In the genomic region with DNA sequence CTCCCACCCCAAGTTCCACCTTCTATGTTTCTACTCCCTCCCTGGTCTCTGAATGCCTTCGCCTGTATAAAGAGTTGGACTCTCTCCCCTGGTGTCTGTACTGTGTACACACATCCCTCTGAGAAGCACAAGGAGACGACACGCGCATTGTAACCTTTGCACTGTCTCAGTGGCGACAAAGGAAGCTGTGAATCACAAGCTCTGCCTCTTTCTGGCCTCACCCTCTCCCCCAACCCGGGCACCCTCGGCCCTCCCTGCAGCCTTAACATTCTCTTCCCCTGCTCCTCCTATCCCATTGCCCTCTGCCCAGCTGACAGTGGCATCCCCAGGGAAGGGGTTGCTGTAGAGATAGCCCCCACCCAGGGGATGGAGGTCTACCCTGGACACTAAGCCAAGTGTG, we compare ENCODE assay signal across 1 cellular context.
A peak's percentile ranks its signal among the peaks of the same experiment; 100 is the strongest.
TF ChIP-seq lines count a peak whose summit lies in the region.

No MANE protein-coding gene starts in this region.

TF ChIP-seq in HepG2, 621 proteins besides CTCF, POLR2A, EP300 and RAD21 (continued from another document and continues in another):
- TF ChIP-seq, protein P1, sequence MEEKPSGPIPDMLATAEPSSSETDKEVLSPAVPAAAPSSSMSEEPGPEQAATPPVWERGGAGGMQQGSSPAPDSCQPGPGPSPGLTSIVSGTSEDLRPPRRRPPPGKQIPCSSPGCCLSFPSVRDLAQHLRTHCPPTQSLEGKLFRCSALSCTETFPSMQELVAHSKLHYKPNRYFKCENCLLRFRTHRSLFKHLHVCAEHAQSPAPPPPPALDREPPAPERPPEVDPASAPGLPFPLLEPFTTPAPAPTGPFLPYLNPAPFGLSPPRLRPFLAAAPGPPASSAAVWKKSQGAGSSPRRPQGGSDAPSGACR (CRISPR knock-in tag; IDR thresholded peaks at IDR 0.05) = no peak
- no peak for TF ChIP-seq ZBTB3 (CRISPR knock-in tag; IDR thresholded peaks at IDR 0.05; ENCODE audit: borderline replicate concordance, low read depth)
- TF ChIP-seq SNAI1 (CRISPR knock-in tag; IDR thresholded peaks at IDR 0.05; ENCODE audit: borderline replicate concordance) = no peak
- no peak for TF ChIP-seq ZBTB46 (CRISPR knock-in tag; IDR thresholded peaks at IDR 0.05; ENCODE audit: borderline replicate concordance)
- TF ChIP-seq RBM22 (optimal IDR thresholded peaks at IDR 0.05; ENCODE audit: low read length) = no peak
- TF ChIP-seq ZNF317 (CRISPR knock-in tag; IDR thresholded peaks at IDR 0.05) = no peak
- TF ChIP-seq, protein P2, sequence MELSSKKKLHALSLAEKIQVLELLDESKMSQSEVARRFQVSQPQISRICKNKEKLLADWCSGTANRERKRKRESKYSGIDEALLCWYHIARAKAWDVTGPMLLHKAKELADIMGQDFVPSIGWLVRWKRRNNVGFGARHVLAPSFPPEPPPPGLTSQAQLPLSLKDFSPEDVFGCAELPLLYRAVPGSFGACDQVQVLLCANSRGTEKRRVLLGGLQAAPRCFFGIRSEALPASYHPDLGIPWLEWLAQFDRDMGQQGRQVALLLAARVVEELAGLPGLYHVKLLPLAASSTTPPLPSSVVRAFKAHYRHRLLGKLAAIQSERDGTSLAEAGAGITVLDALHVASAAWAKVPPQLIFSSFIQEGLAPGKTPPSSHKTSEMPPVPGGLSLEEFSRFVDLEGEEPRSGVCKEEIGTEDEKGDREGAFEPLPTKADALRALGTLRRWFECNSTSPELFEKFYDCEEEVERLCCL (CRISPR knock-in tag; IDR thresholded peaks at IDR 0.05; ENCODE audit: borderline replicate concordance) = no peak
- no peak for TF ChIP-seq ATF7-NPFF (CRISPR knock-in tag; IDR thresholded peaks at IDR 0.05; ENCODE audit: low read depth)
- TF ChIP-seq ZNF605 (CRISPR knock-in tag; IDR thresholded peaks at IDR 0.05) = no peak
- TF ChIP-seq FOXA1 (IDR thresholded peaks at IDR 0.05) = no peak
- peak; percentile 90 for TF ChIP-seq FOXA1 (CRISPR knock-in tag; IDR thresholded peaks at IDR 0.05)
- TF ChIP-seq ZBTB7B (CRISPR knock-in tag; IDR thresholded peaks at IDR 0.05) = peak; percentile 55; the same call in 1 of the 2 replicates
- no peak for TF ChIP-seq GZF1 (CRISPR knock-in tag; IDR thresholded peaks at IDR 0.05)
- TF ChIP-seq NR3C1 (CRISPR knock-in tag; IDR thresholded peaks at IDR 0.05) = no peak
- no peak for TF ChIP-seq KDM4B (CRISPR knock-in tag; IDR thresholded peaks at IDR 0.05)
- no peak for TF ChIP-seq NFYB (CRISPR knock-in tag; IDR thresholded peaks at IDR 0.05)
- no peak for TF ChIP-seq SMAD1 (CRISPR knock-in tag; IDR thresholded peaks at IDR 0.05; ENCODE audit: borderline replicate concordance, low read depth)
- TF ChIP-seq NFATC3 (CRISPR knock-in tag; IDR thresholded peaks at IDR 0.05) = no peak
- no peak for TF ChIP-seq ADNP (CRISPR knock-in tag; IDR thresholded peaks at IDR 0.05)
- no peak for TF ChIP-seq ZNF883 (CRISPR knock-in tag; IDR thresholded peaks at IDR 0.05; ENCODE audit: not compliant biosample characterization)
- peak; percentile 63; the same call in 1 of the 2 replicates for TF ChIP-seq KDM6A (CRISPR knock-in tag; IDR thresholded peaks at IDR 0.05; ENCODE audit: low read depth)
- peak; percentile 33; the same call in 1 of the 2 replicates for TF ChIP-seq ZC3H13 (CRISPR knock-in tag; IDR thresholded peaks at IDR 0.05)
- TF ChIP-seq ZNF205 (CRISPR knock-in tag; IDR thresholded peaks at IDR 0.05) = no peak
- TF ChIP-seq KAT8 (CRISPR knock-in tag; IDR thresholded peaks at IDR 0.05) = peak; percentile 68; the same call in 1 of the 2 replicates
- TF ChIP-seq MEIS1 (CRISPR knock-in tag; IDR thresholded peaks at IDR 0.05; ENCODE audit: borderline replicate concordance) = no peak
- TF ChIP-seq PHF8 (CRISPR knock-in tag; IDR thresholded peaks at IDR 0.05) = no peak
- TF ChIP-seq ZBTB7A (CRISPR knock-in tag; IDR thresholded peaks at IDR 0.05) = no peak
- peak; percentile 44; the same call in 1 of the 2 replicates for TF ChIP-seq NR2C2 (CRISPR knock-in tag; IDR thresholded peaks at IDR 0.05; ENCODE audit: borderline replicate concordance)
- TF ChIP-seq, protein P3, sequence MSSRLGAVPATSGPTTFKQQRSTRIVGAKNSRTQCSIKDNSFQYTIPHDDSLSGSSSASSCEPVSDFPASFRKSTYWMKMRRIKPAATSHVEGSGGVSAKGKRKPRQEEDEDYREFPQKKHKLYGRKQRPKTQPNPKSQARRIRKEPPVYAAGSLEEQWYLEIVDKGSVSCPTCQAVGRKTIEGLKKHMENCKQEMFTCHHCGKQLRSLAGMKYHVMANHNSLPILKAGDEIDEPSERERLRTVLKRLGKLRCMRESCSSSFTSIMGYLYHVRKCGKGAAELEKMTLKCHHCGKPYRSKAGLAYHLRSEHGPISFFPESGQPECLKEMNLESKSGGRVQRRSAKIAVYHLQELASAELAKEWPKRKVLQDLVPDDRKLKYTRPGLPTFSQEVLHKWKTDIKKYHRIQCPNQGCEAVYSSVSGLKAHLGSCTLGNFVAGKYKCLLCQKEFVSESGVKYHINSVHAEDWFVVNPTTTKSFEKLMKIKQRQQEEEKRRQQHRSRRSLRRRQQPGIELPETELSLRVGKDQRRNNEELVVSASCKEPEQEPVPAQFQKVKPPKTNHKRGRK (CRISPR knock-in tag; IDR thresholded peaks at IDR 0.05) = no peak
- TF ChIP-seq TRIM24 (CRISPR knock-in tag; IDR thresholded peaks at IDR 0.05) = no peak
- TF ChIP-seq ZNF331 (CRISPR knock-in tag; IDR thresholded peaks at IDR 0.05) = no peak
- no peak for TF ChIP-seq ZKSCAN5 (CRISPR knock-in tag; IDR thresholded peaks at IDR 0.05)
- TF ChIP-seq ZMAT5 (CRISPR knock-in tag; IDR thresholded peaks at IDR 0.05; ENCODE audit: borderline replicate concordance, low read depth) = no peak
- TF ChIP-seq, protein P4, sequence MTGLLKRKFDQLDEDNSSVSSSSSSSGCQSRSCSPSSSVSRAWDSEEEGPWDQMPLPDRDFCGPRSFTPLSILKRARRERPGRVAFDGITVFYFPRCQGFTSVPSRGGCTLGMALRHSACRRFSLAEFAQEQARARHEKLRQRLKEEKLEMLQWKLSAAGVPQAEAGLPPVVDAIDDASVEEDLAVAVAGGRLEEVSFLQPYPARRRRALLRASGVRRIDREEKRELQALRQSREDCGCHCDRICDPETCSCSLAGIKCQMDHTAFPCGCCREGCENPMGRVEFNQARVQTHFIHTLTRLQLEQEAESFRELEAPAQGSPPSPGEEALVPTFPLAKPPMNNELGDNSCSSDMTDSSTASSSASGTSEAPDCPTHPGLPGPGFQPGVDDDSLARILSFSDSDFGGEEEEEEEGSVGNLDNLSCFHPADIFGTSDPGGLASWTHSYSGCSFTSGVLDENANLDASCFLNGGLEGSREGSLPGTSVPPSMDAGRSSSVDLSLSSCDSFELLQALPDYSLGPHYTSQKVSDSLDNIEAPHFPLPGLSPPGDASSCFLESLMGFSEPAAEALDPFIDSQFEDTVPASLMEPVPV (CRISPR knock-in tag; IDR thresholded peaks at IDR 0.05) = no peak
- no peak for TF ChIP-seq JARID2 (CRISPR knock-in tag; IDR thresholded peaks at IDR 0.05; ENCODE audit: insufficient replicate concordance)
- TF ChIP-seq, protein P5, sequence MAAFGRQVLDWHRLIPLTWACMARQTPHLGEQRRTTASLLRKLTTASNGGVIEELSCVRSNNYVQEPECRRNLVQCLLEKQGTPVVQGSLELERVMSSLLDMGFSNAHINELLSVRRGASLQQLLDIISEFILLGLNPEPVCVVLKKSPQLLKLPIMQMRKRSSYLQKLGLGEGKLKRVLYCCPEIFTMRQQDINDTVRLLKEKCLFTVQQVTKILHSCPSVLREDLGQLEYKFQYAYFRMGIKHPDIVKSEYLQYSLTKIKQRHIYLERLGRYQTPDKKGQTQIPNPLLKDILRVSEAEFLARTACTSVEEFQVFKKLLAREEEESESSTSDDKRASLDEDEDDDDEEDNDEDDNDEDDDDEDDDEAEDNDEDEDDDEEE (CRISPR knock-in tag; IDR thresholded peaks at IDR 0.05) = 0 out of 2 replicates have a peak, but pooled peaks have one; percentile 29
- peak; percentile 58; the same call in 1 of the 2 replicates for TF ChIP-seq MED1 (CRISPR knock-in tag; IDR thresholded peaks at IDR 0.05)
- no peak for TF ChIP-seq SRSF1 (optimal IDR thresholded peaks at IDR 0.05; ENCODE audit: low read depth, low read length)
- TF ChIP-seq, protein P6, sequence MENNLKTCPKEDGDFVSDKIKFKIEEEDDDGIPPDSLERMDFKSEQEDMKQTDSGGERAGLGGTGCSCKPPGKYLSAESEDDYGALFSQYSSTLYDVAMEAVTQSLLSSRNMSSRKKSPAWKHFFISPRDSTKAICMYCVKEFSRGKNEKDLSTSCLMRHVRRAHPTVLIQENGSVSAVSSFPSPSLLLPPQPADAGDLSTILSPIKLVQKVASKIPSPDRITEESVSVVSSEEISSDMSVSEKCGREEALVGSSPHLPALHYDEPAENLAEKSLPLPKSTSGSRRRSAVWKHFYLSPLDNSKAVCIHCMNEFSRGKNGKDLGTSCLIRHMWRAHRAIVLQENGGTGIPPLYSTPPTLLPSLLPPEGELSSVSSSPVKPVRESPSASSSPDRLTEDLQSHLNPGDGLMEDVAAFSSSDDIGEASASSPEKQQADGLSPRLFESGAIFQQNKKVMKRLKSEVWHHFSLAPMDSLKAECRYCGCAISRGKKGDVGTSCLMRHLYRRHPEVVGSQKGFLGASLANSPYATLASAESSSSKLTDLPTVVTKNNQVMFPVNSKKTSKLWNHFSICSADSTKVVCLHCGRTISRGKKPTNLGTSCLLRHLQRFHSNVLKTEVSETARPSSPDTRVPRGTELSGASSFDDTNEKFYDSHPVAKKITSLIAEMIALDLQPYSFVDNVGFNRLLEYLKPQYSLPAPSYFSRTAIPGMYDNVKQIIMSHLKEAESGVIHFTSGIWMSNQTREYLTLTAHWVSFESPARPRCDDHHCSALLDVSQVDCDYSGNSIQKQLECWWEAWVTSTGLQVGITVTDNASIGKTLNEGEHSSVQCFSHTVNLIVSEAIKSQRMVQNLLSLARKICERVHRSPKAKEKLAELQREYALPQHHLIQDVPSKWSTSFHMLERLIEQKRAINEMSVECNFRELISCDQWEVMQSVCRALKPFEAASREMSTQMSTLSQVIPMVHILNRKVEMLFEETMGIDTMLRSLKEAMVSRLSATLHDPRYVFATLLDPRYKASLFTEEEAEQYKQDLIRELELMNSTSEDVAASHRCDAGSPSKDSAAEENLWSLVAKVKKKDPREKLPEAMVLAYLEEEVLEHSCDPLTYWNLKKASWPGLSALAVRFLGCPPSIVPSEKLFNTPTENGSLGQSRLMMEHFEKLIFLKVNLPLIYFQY (CRISPR knock-in tag; IDR thresholded peaks at IDR 0.05; ENCODE audit: borderline replicate concordance) = no peak; the same call in 1 of the 2 replicates
- no peak for TF ChIP-seq ZSCAN30 (CRISPR knock-in tag; IDR thresholded peaks at IDR 0.05)
- TF ChIP-seq NFAT5 (CRISPR knock-in tag; IDR thresholded peaks at IDR 0.05) = no peak
- no peak for TF ChIP-seq ZNF704 (CRISPR knock-in tag; IDR thresholded peaks at IDR 0.05; ENCODE audit: borderline replicate concordance)
- no peak for TF ChIP-seq FIP1L1 (IDR thresholded peaks at IDR 0.05; ENCODE audit: borderline replicate concordance, insufficient read depth, low read depth, low read length)
- no peak for TF ChIP-seq NBN (conservative IDR thresholded peaks at IDR 0.05)
- peak; percentile 65; the same call in 1 of the 2 replicates for TF ChIP-seq YEATS2 (CRISPR knock-in tag; IDR thresholded peaks at IDR 0.05; ENCODE audit: borderline replicate concordance)
